In genomic region chr9:126781717-126782388, GRCh38 we compare ENCODE assay signal across 8 cellular contexts. TPM values are rescaled to one million over a fixed set of nuclear protein-coding genes. Genes with fewer than 3 reads are reported as not detected.
DNase-seq lines count a peak whose midpoint lies in the region; ATAC-seq and TF ChIP-seq lines count a peak whose summit lies in the region.

No MANE protein-coding gene starts in this region.

- no peak for TF ChIP-seq POLR2A in testis (IDR thresholded peaks at IDR 0.05)

- H3K4me2 ChIP-seq in osteoblast (ENCODE audit: insufficient read depth, low read length): no peak overlapping the region

- POLR2A ChIA-PET in RWPE1 (lab: Yijun Ruan, JAX; ENCODE audit: low non-redundant PET): interaction anchor here (0.7 kb wide), 1 partner anchor 77 kb away, joined by 4 read pairs; no protein-coding TSS in a partner anchor

- H3K27me3 ChIP-seq in osteoblast (ENCODE audit: insufficient read depth, low read length): peaks cover 21% of the 10 kb centered on the region
- H3K27me3 ChIP-seq in testis: no peaks in the 10 kb centered on the region

- intact Hi-C loops in activated T-helper 2 cell treated with anti-CD3 and anti-CD28 coated beads, Interferon-gamma antibody, Interleukin-2, Interleukin-4, amounts not matched to agents 10 μg/mL and 5 μg/mL and 100 μg/mL, durations not matched to agents 14 hours and 24 hours and 36 hours (cut with micrococcal nuclease): loop anchor here (1.0 to 5.0 kb wide), 2 partner anchors 77 to 170 kb away; partner anchors contain the start of gene LMX1B
- intact Hi-C loops in testis (cut with DNase I; ENCODE audit: low total_unique reads): loop anchor here (10.0 kb wide), 1 partner anchor 77 kb away; no protein-coding TSS in a partner anchor

- no peak overlapping the region for H3K4me3 Mint-ChIP-seq in activated T-helper 2 cell treated with anti-CD3 and anti-CD28 coated beads, Interferon-gamma antibody, Interleukin-2, Interleukin-4, amounts not matched to agents 10 μg/mL and 5 μg/mL and 100 μg/mL, durations not matched to agents 14 hours and 24 hours and 36 hours (ENCODE audit: low read depth)

- H4K20me1 ChIP-seq in osteoblast (ENCODE audit: insufficient read depth, low read length): no peaks in the 10 kb centered on the region

- H3K9me3 ChIP-seq in osteoblast (ENCODE audit: low read depth, low read length): no peaks in the 10 kb centered on the region
- no peaks in the 10 kb centered on the region for H3K9me3 ChIP-seq in testis

- H3K27me3 Mint-ChIP-seq in activated T-helper 2 cell treated with anti-CD3 and anti-CD28 coated beads, Interferon-gamma antibody, Interleukin-2, Interleukin-4, amounts not matched to agents 10 μg/mL and 5 μg/mL and 100 μg/mL, durations not matched to agents 14 hours and 24 hours and 36 hours (ENCODE audit: low read depth): peaks cover 18% of the 10 kb centered on the region

- H2AFZ ChIP-seq in osteoblast (ENCODE audit: low read length): peak overlapping the region; percentile 59

- H3K9me3 Mint-ChIP-seq in activated T-helper 2 cell treated with anti-CD3 and anti-CD28 coated beads, Interferon-gamma antibody, Interleukin-2, Interleukin-4, amounts not matched to agents 10 μg/mL and 5 μg/mL and 100 μg/mL, durations not matched to agents 14 hours and 24 hours and 36 hours: no peaks in the 10 kb centered on the region

- H3K27ac ChIP-seq in RWPE1: no peak overlapping the region
- no peak overlapping the region for H3K27ac ChIP-seq in osteoblast (ENCODE audit: low read depth, low read length)
- no peak overlapping the region for H3K27ac ChIP-seq in testis

- H3K79me2 ChIP-seq in osteoblast (ENCODE audit: insufficient read depth, low read length): no peaks in the 10 kb centered on the region

- 10 to 11% methylated on average over 14 to 20 of the region's 20 CpGs for WGBS in testis, 2 donors

- peaks cover 3% of the 10 kb centered on the region for H3K4me1 ChIP-seq in osteoblast (ENCODE audit: insufficient read depth, low read length)
- H3K4me1 ChIP-seq in testis: no peaks in the 10 kb centered on the region

- no peaks in the 10 kb centered on the region for H3K36me3 Mint-ChIP-seq in activated T-helper 2 cell treated with anti-CD3 and anti-CD28 coated beads, Interferon-gamma antibody, Interleukin-2, Interleukin-4, amounts not matched to agents 10 μg/mL and 5 μg/mL and 100 μg/mL, durations not matched to agents 14 hours and 24 hours and 36 hours (ENCODE audit: low read depth)

- ATAC-seq in GM18498 (IDR thresholded peaks at IDR 0.05; ENCODE audit: unreplicated experiment): no peak

- H3K4me3 ChIP-seq in foreskin fibroblast (ENCODE audit: low read depth in 1 of 2, low read length in 2 of 2) (no peak overlapping the region), osteoblast (ENCODE audit: insufficient read depth, low read length) (peak overlapping the region; percentile 15), testis (peak overlapping the region in 1 of 2 donors; percentile 20)

- CTCF ChIA-PET in RWPE1 (lab: Yijun Ruan, JAX): interaction anchor here (0.6 to 10.2 kb wide), 28 partner anchors 9 to 283 kb away, joined by 3 to 231 read pairs (median 4); partner anchors contain the start of gene LMX1B

- peak; percentile 65 for DNase-seq in DMS79 (lab: John Stamatoyannopoulos, UW)
- peak; percentile 95 for DNase-seq in RWPE1 (ENCODE audit: low spot score)
- DNase-seq in activated T-helper 2 cell treated with anti-CD3 and anti-CD28 coated beads, Interferon-gamma antibody, Interleukin-2, Interleukin-4, amounts not matched to agents 10 μg/mL and 5 μg/mL and 100 μg/mL, durations not matched to agents 14 hours and 24 hours and 36 hours (ENCODE audit: low spot score): peak; percentile 65
- DNase-seq in foreskin fibroblast: peak; percentile 51 to 87
- peak; percentile 94 for DNase-seq in osteoblast (ENCODE audit: insufficient read length, low spot score, missing footprints)
- DNase-seq in testis: peak; percentile 92

- peak; percentile 90 for TF ChIP-seq CTCF in LNCAP (IDR thresholded peaks at IDR 0.05)
- TF ChIP-seq CTCF in RWPE1 (conservative IDR thresholded peaks at IDR 0.05; ENCODE audit: low read depth): peak; percentile 99
- peak; percentile 88 for TF ChIP-seq CTCF in foreskin fibroblast (IDR thresholded peaks at IDR 0.05; ENCODE audit: low read depth, low read length)
- TF ChIP-seq CTCF in osteoblast (IDR thresholded peaks at IDR 0.05; ENCODE audit: extremely low read depth, low read depth, low read length): peak; percentile 85
- TF ChIP-seq CTCF in testis (IDR thresholded peaks at IDR 0.05): peak; percentile 78 to 97 (median 86)

- no peak overlapping the region for H3K27ac Mint-ChIP-seq in activated T-helper 2 cell treated with anti-CD3 and anti-CD28 coated beads, Interferon-gamma antibody, Interleukin-2, Interleukin-4, amounts not matched to agents 10 μg/mL and 5 μg/mL and 100 μg/mL, durations not matched to agents 14 hours and 24 hours and 36 hours

- H3K36me3 ChIP-seq in osteoblast (ENCODE audit: insufficient read depth, low read length) (no peaks in the 10 kb centered on the region), testis (ENCODE audit: low read depth, missing control alignments) (no peaks in the 10 kb centered on the region)

- no peaks in the 10 kb centered on the region for H3K4me1 Mint-ChIP-seq in activated T-helper 2 cell treated with anti-CD3 and anti-CD28 coated beads, Interferon-gamma antibody, Interleukin-2, Interleukin-4, amounts not matched to agents 10 μg/mL and 5 μg/mL and 100 μg/mL, durations not matched to agents 14 hours and 24 hours and 36 hours (ENCODE audit: low read depth)

RNA-seq across cellular contexts. Expression of gene ZBTB43, which starts 23.0 kb away (rescaled TPM):
- 16.4 and 22.3 TPM in 2 replicates for total RNA-seq in activated T-helper 2 cell treated with anti-CD3 and anti-CD28 coated beads, Interferon-gamma antibody, Interleukin-2, Interleukin-4, amounts not matched to agents 10 μg/mL and 5 μg/mL and 100 μg/mL, durations not matched to agents 14 hours and 24 hours and 36 hours
- 17.7 and 18.1 TPM in 2 replicates for total RNA-seq in osteoblast
- total RNA-seq in testis: 10 to 100 TPM; 40.3 to 40.6 TPM
- 32.7 TPM for polyA plus RNA-seq in testis (ENCODE audit: insufficient read depth, low read depth, low replicate concordance)
